In genomic region chr1:114153621-114154145, GRCh38 we compare ENCODE assay signal across 8 cellular contexts. TPM values are rescaled to one million over a fixed set of nuclear protein-coding genes. Genes with fewer than 3 reads are reported as not detected.
DNase-seq lines count a peak whose midpoint lies in the region; ATAC-seq and TF ChIP-seq lines count a peak whose summit lies in the region.

Gene SYT6 (minus strand): TSS chr1:114153869. CDS start chr1:114153772, 97 bp downstream.

- H3K27ac Mint-ChIP-seq in activated CD8-positive, alpha-beta memory T cell treated with anti-CD3 and anti-CD28 coated beads, Interleukin-2, amount 10 ng/mL, durations not matched to agents 7 days and 5 days = peak within 1 kb of the TSS; percentile 34
- H3K27ac Mint-ChIP-seq in type B pancreatic cell = no peak within 1 kb of the TSS

- POLR2A ChIA-PET in GM10248 (lab: Yijun Ruan, JAX) = no interaction called here

- no peak within 1 kb of the TSS for H3K4me3 Mint-ChIP-seq in activated CD8-positive, alpha-beta memory T cell treated with anti-CD3 and anti-CD28 coated beads, Interleukin-2, amount 10 ng/mL, durations not matched to agents 7 days and 5 days
- H3K4me3 Mint-ChIP-seq in type B pancreatic cell = peak within 1 kb of the TSS; percentile 68

- H3K27me3 Mint-ChIP-seq in activated CD8-positive, alpha-beta memory T cell treated with anti-CD3 and anti-CD28 coated beads, Interleukin-2, amount 10 ng/mL, durations not matched to agents 7 days and 5 days = peaks cover 82% of the 10 kb centered on the region
- peaks cover 89% of the 10 kb centered on the region for H3K27me3 Mint-ChIP-seq in type B pancreatic cell

- peaks cover 11% of the 10 kb centered on the region for H3K4me1 Mint-ChIP-seq in activated CD8-positive, alpha-beta memory T cell treated with anti-CD3 and anti-CD28 coated beads, Interleukin-2, amount 10 ng/mL, durations not matched to agents 7 days and 5 days
- peaks cover 4% of the 10 kb centered on the region for H3K4me1 Mint-ChIP-seq in type B pancreatic cell (ENCODE audit: unreplicated experiment)

- no peak within 1 kb of the TSS for H3K27ac ChIP-seq in mesodermal cell (ENCODE audit: low read depth, low read length, severe bottlenecking)

- no peak for ATAC-seq in activated CD8-positive, alpha-beta memory T cell treated with anti-CD3 and anti-CD28 coated beads, Interleukin-2, amount 10 ng/mL, durations not matched to agents 7 days and 5 days

- peak within 1 kb of the TSS; percentile 37 for H3K4me3 ChIP-seq in mesodermal cell (ENCODE audit: extremely low read depth, insufficient read depth, low read length, poor library complexity, severe bottlenecking)

- TF ChIP-seq CTCF in type B pancreatic cell (conservative IDR thresholded peaks at IDR 0.05) = no peak
- no peak for TF ChIP-seq CTCF in GM10248 (IDR thresholded peaks at IDR 0.05; ENCODE audit: control extremely low read depth, extremely low read depth, low read depth, missing control alignments)

- no peaks in the 10 kb centered on the region for H3K36me3 ChIP-seq in mesodermal cell (ENCODE audit: control insufficient read depth, insufficient read depth, low read length)

- no peaks in the 10 kb centered on the region for H3K36me3 Mint-ChIP-seq in activated CD8-positive, alpha-beta memory T cell treated with anti-CD3 and anti-CD28 coated beads, Interleukin-2, amount 10 ng/mL, durations not matched to agents 7 days and 5 days
- H3K36me3 Mint-ChIP-seq in type B pancreatic cell = no peaks in the 10 kb centered on the region

- DNase-seq in activated CD8-positive, alpha-beta memory T cell treated with anti-CD3 and anti-CD28 coated beads, Interleukin-2, amount 10 ng/mL, durations not matched to agents 7 days and 5 days = no peak
- no peak for DNase-seq in activated CD8-positive, alpha-beta memory T cell treated with anti-CD3 and anti-CD28 coated beads, Interleukin-2, amount 50 U/mL, for 48 hours
- DNase-seq in cerebellum (ENCODE audit: low spot score) (no peak), type B pancreatic cell (ENCODE audit: extremely low spot score, unreplicated experiment) (no peak), HK-2 (ENCODE audit: unreplicated experiment) (no peak), NCI-H510A treated with DMSO at 0.1 percent for 48 hours (lab: John Stamatoyannopoulos, UW) (no peak), GM10248 (ENCODE audit: extremely low spot score) (no peak)

- CTCF ChIA-PET in activated CD8-positive, alpha-beta memory T cell treated with anti-CD3 and anti-CD28 coated beads, Interleukin-2, amount 10 ng/mL, durations not matched to agents 7 days and 5 days (lab: Charles Lee) = interaction anchor here (1.2 kb wide), 1 partner anchor 129 kb away, joined by 3 read pairs; no protein-coding TSS in a partner anchor
- CTCF ChIA-PET in GM10248 (lab: Yijun Ruan, JAX) = interaction anchor here (1.4 kb wide), 1 partner anchor 22 kb away, joined by 4 read pairs; no protein-coding TSS in a partner anchor

- H3K9me3 ChIP-seq in mesodermal cell (ENCODE audit: control insufficient read depth, low read length) = no peaks in the 10 kb centered on the region

- WGBS in mesodermal cell (ENCODE audit: insufficient coverage in 2 of 2), 2 experiments = 0 to 1% methylated on average over 38 to 49 of the region's 50 CpGs

- H3K9me3 Mint-ChIP-seq in activated CD8-positive, alpha-beta memory T cell treated with anti-CD3 and anti-CD28 coated beads, Interleukin-2, amount 10 ng/mL, durations not matched to agents 7 days and 5 days (ENCODE audit: low read depth) = no peaks in the 10 kb centered on the region
- no peaks in the 10 kb centered on the region for H3K9me3 Mint-ChIP-seq in type B pancreatic cell

- H3K4me1 ChIP-seq in mesodermal cell (ENCODE audit: control insufficient read depth, insufficient read depth, low read length, poor library complexity, severe bottlenecking) = peaks cover 18% of the 10 kb centered on the region

RNA-seq across cellular contexts. Expression of gene SYT6, which starts in this region (rescaled TPM):
- total RNA-seq in activated CD8-positive, alpha-beta memory T cell treated with anti-CD3 and anti-CD28 coated beads, Interleukin-2, amount 10 ng/mL, durations not matched to agents 7 days and 5 days = not detected
- 13.0 TPM for total RNA-seq in cerebellum
- polyA plus RNA-seq in mesodermal cell (2013, experiment 1 of 2) = 0.37 TPM
- polyA plus RNA-seq in mesodermal cell (2013, experiment 2 of 2) = 0.25 TPM
- 1.1 and 3.0 TPM in 2 replicates for total RNA-seq in type B pancreatic cell (ENCODE audit: low replicate concordance)
